In genomic region chr11:116772443-116773202, GRCh38 we compare ENCODE assay signal across 1 cellular context.
A peak's percentile ranks its signal among the peaks of the same experiment; 100 is the strongest.
TF ChIP-seq lines count a peak whose summit lies in the region.

Gene BUD13 (minus strand): TSS chr11:116772987. CDS start chr11:116772964, 23 bp downstream.

TF ChIP-seq in K562, 482 proteins besides CTCF, POLR2A, EP300 and RAD21 (continued from another document and continues in another):
- TF ChIP-seq ZBTB40 (IDR thresholded peaks at IDR 0.05) (peak; percentile 65), ZBTB40 (CRISPR knock-in tag; IDR thresholded peaks at IDR 0.05) (no peak), SUPT5H (IDR thresholded peaks at IDR 0.05) (peak; percentile 87), ZFX (CRISPR knock-in tag; IDR thresholded peaks at IDR 0.05) (peak; percentile 82), ATF3 (IDR thresholded peaks at IDR 0.05) (no peak), ATF3 (CRISPR knock-in tag; conservative IDR thresholded peaks at IDR 0.05) (0 out of 2 replicates have a peak, but pooled peaks have one; percentile 30), ZNF507 (tag; conservative IDR thresholded peaks at IDR 0.05) (no peak), TOE1 (IDR thresholded peaks at IDR 0.05; ENCODE audit: borderline replicate concordance) (peak; percentile 92), TOE1 (CRISPR knock-in tag; IDR thresholded peaks at IDR 0.05; ENCODE audit: borderline replicate concordance, low read depth) (no peak), NFYB (IDR thresholded peaks at IDR 0.05; ENCODE audit: extremely low read depth, insufficient read length) (no peak), MNT (conservative IDR thresholded peaks at IDR 0.05) (peak; percentile 26 to 77; a peak in 2 of 4 replicates), SIN3B (IDR thresholded peaks at IDR 0.05; ENCODE audit: low read depth) (peak; percentile 89), NR2C1 (IDR thresholded peaks at IDR 0.05) (no peak), NR2C1 (tag; IDR thresholded peaks at IDR 0.05) (peak; percentile 53; the same call in 1 of the 2 replicates), FOS (IDR thresholded peaks at IDR 0.05; ENCODE audit: extremely low read depth, insufficient read length) (no peak), NONO (IDR thresholded peaks at IDR 0.05; ENCODE audit: low read depth in 2 of 2, low read length in 1 of 2) (peak; percentile 43 to 94; a peak in 3 of 4 replicates), TCF3 (CRISPR knock-in tag; IDR thresholded peaks at IDR 0.05) (peak; percentile 22; the same call in 1 of the 2 replicates), JUND (IDR thresholded peaks at IDR 0.05; ENCODE audit: borderline replicate concordance, low read depth, low read length) (peak; percentile 62), JUND (tag; IDR thresholded peaks at IDR 0.05; ENCODE audit: borderline replicate concordance, low read depth, low read length) (peak; percentile 23; the same call in 1 of the 3 replicates), FIP1L1 (IDR thresholded peaks at IDR 0.05; ENCODE audit: low read depth, low read length, poor library complexity, severe bottlenecking) (peak; percentile 70), TAF15 (IDR thresholded peaks at IDR 0.05; ENCODE audit: low read depth, low read length) (no peak), HSF4 (CRISPR knock-in tag; IDR thresholded peaks at IDR 0.05; ENCODE audit: borderline replicate concordance) (no peak), RBFOX2 (IDR thresholded peaks at IDR 0.05; ENCODE audit: low read depth, low read length) (peak; percentile 96), SIX5 (IDR thresholded peaks at IDR 0.05; ENCODE audit: borderline replicate concordance in 1 of 2, insufficient read depth in 1 of 2, low read depth in 1 of 2, low read length in 2 of 2) (peak in 1 of 2 experiments; percentile 9; a peak in 1 of 4 replicates), YY1 (IDR thresholded peaks at IDR 0.05; ENCODE audit: borderline replicate concordance in 1 of 3, control insufficient read depth in 1 of 3, extremely low read depth in 1 of 3, insufficient read depth in 3 of 3, insufficient read length in 1 of 3, insufficient replicate concordance in 2 of 3, low read depth in 1 of 3, low read length in 2 of 3) (peak; percentile 69 to 96 (median 91)), ZBTB5 (IDR thresholded peaks at IDR 0.05) (no peak), LEF1 (IDR thresholded peaks at IDR 0.05) (no peak; the same call in 1 of the 2 replicates), KDM4B (IDR thresholded peaks at IDR 0.05; ENCODE audit: borderline replicate concordance in 2 of 2, low read depth in 1 of 2) (no peak), KAT7 (CRISPR knock-in tag; IDR thresholded peaks at IDR 0.05; ENCODE audit: borderline replicate concordance) (peak; percentile 36; the same call in 1 of the 2 replicates), E2F6 (IDR thresholded peaks at IDR 0.05; ENCODE audit: borderline replicate concordance in 1 of 2, extremely low read depth in 1 of 2, insufficient read depth in 1 of 2, insufficient read length in 1 of 2, low read depth in 1 of 2, low read length in 1 of 2, poor library complexity in 1 of 2, severe bottlenecking in 1 of 2) (peak; percentile 86 to 95), GTF2E2 (tag; IDR thresholded peaks at IDR 0.05) (no peak), RNF2 (IDR thresholded peaks at IDR 0.05) (no peak; the same call in 1 of the 2 replicates), LCOR (CRISPR knock-in tag; IDR thresholded peaks at IDR 0.05) (no peak), E2F4 (CRISPR knock-in tag; IDR thresholded peaks at IDR 0.05; ENCODE audit: low read depth) (no peak), CBX1 (IDR thresholded peaks at IDR 0.05; ENCODE audit: low read depth) (peak; percentile 88; the same call in 1 of the 2 replicates), HDAC1 (IDR thresholded peaks at IDR 0.05) (peak in 1 of 2 experiments; percentile 66; a peak in 1 of 4 replicates), SAP30 (IDR thresholded peaks at IDR 0.05; ENCODE audit: borderline replicate concordance, insufficient read depth, low read depth, low read length, poor library complexity, severe bottlenecking) (peak; percentile 80), ELF1 (tag; IDR thresholded peaks at IDR 0.05) (peak; percentile 87), ETV1 (tag; conservative IDR thresholded peaks at IDR 0.05; ENCODE audit: low read depth) (peak; percentile 98), ZNF584 (CRISPR knock-in tag; IDR thresholded peaks at IDR 0.05; ENCODE audit: low read depth) (no peak), CREB3 (tag; conservative IDR thresholded peaks at IDR 0.05; ENCODE audit: low read depth) (no peak), KAT8 (IDR thresholded peaks at IDR 0.05; ENCODE audit: low read depth) (no peak), HNRNPUL1 (IDR thresholded peaks at IDR 0.05; ENCODE audit: low read length) (no peak), TRIM24 (IDR thresholded peaks at IDR 0.05) (peak in 1 of 2 experiments; percentile 56; a peak in 1 of 4 replicates), SP1 (CRISPR knock-in tag; IDR thresholded peaks at IDR 0.05) (peak; percentile 96), DACH1 (IDR thresholded peaks at IDR 0.05; ENCODE audit: partially characterized antibody) (no peak), SIN3A (IDR thresholded peaks at IDR 0.05; ENCODE audit: borderline replicate concordance in 2 of 2, control insufficient read depth in 1 of 2, low read depth in 2 of 2, low read length in 2 of 2) (peak; percentile 31 to 49; a peak in 1 of 4 replicates), KLF6 (CRISPR knock-in tag; IDR thresholded peaks at IDR 0.05; ENCODE audit: borderline replicate concordance) (no peak), MXI1 (IDR thresholded peaks at IDR 0.05; ENCODE audit: low read depth, low read length) (no peak), PREB (CRISPR knock-in tag; IDR thresholded peaks at IDR 0.05) (no peak)
